ENCODE assay signal across 24 cellular contexts in the genomic region with DNA sequence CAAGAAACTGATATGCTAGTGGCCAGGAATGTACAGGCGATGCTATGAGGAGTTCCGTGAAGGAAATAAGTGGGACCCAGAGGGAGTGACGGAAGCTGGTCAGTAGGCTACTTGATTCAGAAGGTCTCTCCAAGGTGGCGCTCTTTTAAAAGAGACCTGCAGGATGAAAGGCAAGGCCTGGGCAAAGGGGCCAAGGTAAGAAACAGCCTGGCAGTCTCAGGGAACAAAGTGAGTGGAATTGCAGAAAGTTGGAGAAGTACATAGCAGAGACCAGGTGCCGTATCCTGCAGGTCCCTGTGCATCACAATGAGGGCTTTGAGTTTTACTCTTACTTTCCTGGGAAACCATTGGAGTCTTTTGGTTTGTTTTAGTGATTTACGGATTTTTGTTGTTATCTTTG.
DNase-seq lines count a peak whose midpoint lies in the region; ATAC-seq and TF ChIP-seq lines count a peak whose summit lies in the region.
"Had no signal": no experiment of that assay in that cellular context is flagged by ENCODE, and none has a peak within 500 bp of the region (broad histone marks: within the 10 kb centered on the region; RNA-seq: fewer than 3 reads in every experiment).

No MANE protein-coding gene starts in this region.

- H3K9me3 ChIP-seq in HEK293 (ENCODE audit: control insufficient read depth, insufficient read depth, low read depth, low read length) (no peaks in the 10 kb centered on the region), esophagus muscularis mucosa (no peaks in the 10 kb centered on the region)
- H3K9me3 ChIP-seq: BE2C had no signal

- H3K36me3 Mint-ChIP-seq in GM23338 (ENCODE audit: low read depth): peaks cover 14% of the 10 kb centered on the region; the same call in 2 of the 3 replicates
- H3K36me3 Mint-ChIP-seq: CD14-positive monocyte; CD4-positive, alpha-beta memory T cell had no signal

- TF ChIP-seq CTCF in GM23338 (conservative IDR thresholded peaks at IDR 0.05; ENCODE audit: low read depth in 2 of 2) (peak in 1 of 2 experiments; percentile 27; a peak in 2 of 4 replicates), HEK293 (tag by site-specific recombination; IDR thresholded peaks at IDR 0.05) (no peak), esophagus muscularis mucosa (IDR thresholded peaks at IDR 0.05) (no peak)

- CTCF ChIA-PET in HEK293 (lab: Yijun Ruan, JAX): no interaction called here

- ATAC-seq in GM23338 (no peak), GM19397 (IDR thresholded peaks at IDR 0.05; ENCODE audit: unreplicated experiment) (no peak)
- ATAC-seq: GM12878 had no signal

- WGBS in esophagus muscularis mucosa: 78% methylated on average over 6 of the region's 6 CpGs

- H3F3A ChIP-seq in GM23338 (replicated peaks; ENCODE audit: low read depth): no peaks in the 10 kb centered on the region

- no peak overlapping the region for H3K4me3 Mint-ChIP-seq in GM23338
- H3K4me3 Mint-ChIP-seq: CD14-positive monocyte; CD4-positive, alpha-beta memory T cell; CD8-positive, alpha-beta memory T cell had no signal

- H4K20me1 ChIP-seq in GM23338 (replicated peaks; ENCODE audit: insufficient read depth): no peaks in the 10 kb centered on the region
- H4K20me1 ChIP-seq: BLaER1 had no signal

- H3K4me2 ChIP-seq in GM23338: no peak overlapping the region
- H3K4me2 ChIP-seq: BLaER1 had no signal

- H3K4me1 ChIP-seq in GM23338 (ENCODE audit: insufficient read depth): no peaks in the 10 kb centered on the region
- no peaks in the 10 kb centered on the region for H3K4me1 ChIP-seq in HEK293 (ENCODE audit: control insufficient read depth, insufficient read depth, low read length)
- no peaks in the 10 kb centered on the region for H3K4me1 ChIP-seq in esophagus muscularis mucosa
- H3K4me1 ChIP-seq: BE2C had no signal

- H3K79me2 ChIP-seq in GM23338 (replicated peaks; ENCODE audit: insufficient read depth): no peaks in the 10 kb centered on the region

- H3K9me2 ChIP-seq in GM23338 (ENCODE audit: insufficient read depth): peaks cover 4% of the 10 kb centered on the region; the same call in 1 of the 2 replicates

- peaks cover 4% of the 10 kb centered on the region; the same call in 1 of the 3 replicates for H3K4me1 Mint-ChIP-seq in GM23338
- H3K4me1 Mint-ChIP-seq: CD14-positive monocyte had no signal

- no peaks in the 10 kb centered on the region for H3K36me3 ChIP-seq in GM23338 (ENCODE audit: insufficient read depth)
- no peaks in the 10 kb centered on the region for H3K36me3 ChIP-seq in HEK293 (ENCODE audit: control insufficient read depth in 2 of 2, insufficient read depth in 1 of 2, low read length in 2 of 2)
- H3K36me3 ChIP-seq in esophagus muscularis mucosa: no peaks in the 10 kb centered on the region
- H3K36me3 ChIP-seq: BE2C, BLaER1 had no signal

- TF ChIP-seq POLR2A in esophagus muscularis mucosa (IDR thresholded peaks at IDR 0.05; ENCODE audit: low read depth): no peak

- POLR2A ChIA-PET in HEK293 (lab: Yijun Ruan, JAX): no interaction called here

- no peak overlapping the region for H2AFZ ChIP-seq in GM23338

- TF ChIP-seq EP300 in esophagus muscularis mucosa (IDR thresholded peaks at IDR 0.05): no peak

- H3K27me3 ChIP-seq in GM23338 (ENCODE audit: insufficient read depth): no peaks in the 10 kb centered on the region
- peaks cover 0 to 13% (median 0%) of the 10 kb centered on the region in 4 donors for H3K27me3 ChIP-seq in esophagus muscularis mucosa
- H3K27me3 ChIP-seq: BE2C, BLaER1 had no signal

- H3K27ac ChIP-seq in GM23338 (ENCODE audit: low read depth): no peak overlapping the region
- H3K27ac ChIP-seq in HEK293 (ENCODE audit: extremely low read depth, low read depth, low read length): no peak overlapping the region
- no peak overlapping the region for H3K27ac ChIP-seq in esophagus muscularis mucosa (replicated peaks in 1 of 4)
- H3K27ac ChIP-seq: BLaER1 had no signal

- H3K27me3 Mint-ChIP-seq in GM23338 (ENCODE audit: insufficient read depth, low read depth, poor library complexity): peaks cover 1% of the 10 kb centered on the region
- H3K27me3 Mint-ChIP-seq: CD4-positive, alpha-beta memory T cell had no signal

- intact Hi-C loops in esophagus muscularis mucosa (cut with DNase I): no loop called here

- H3K9me3 Mint-ChIP-seq in GM23338: peaks cover 32% of the 10 kb centered on the region
- H3K9me3 Mint-ChIP-seq: CD8-positive, alpha-beta memory T cell had no signal

- DNase-seq in GM23338 (ENCODE audit: low spot score): peak; percentile 5
- DNase-seq in esophagus muscularis mucosa (ENCODE audit: extremely low spot score): peak; percentile 55
- DNase-seq in activated T-cell treated with anti-CD3 and anti-CD28 coated beads for 4 hours: no peak
- DNase-seq in stimulated activated CD4-positive, alpha-beta T cell treated with anti-CD3 and anti-CD28 coated beads, Interleukin-12 subunit alpha, Interleukin-12 subunit beta, amount 100 ng/mL, for 4 hours: no peak
- DNase-seq: 8988T; ACHN; BE2C; C1 segment of cervical spinal cord; CD4-positive, alpha-beta memory T cell; CD4-positive, CD25-positive, alpha-beta regulatory T cell; CD8-positive, alpha-beta memory T cell; COR-L47; DMS 273 treated with DMSO at 0.1 percent for 48 hours; DMS153; DMS53; DMS79; DND-41; EL; GDM1 had no signal

- H3K27ac Mint-ChIP-seq in GM23338: no peak overlapping the region
- H3K27ac Mint-ChIP-seq: CD4-positive, alpha-beta memory T cell; CD8-positive, alpha-beta memory T cell had no signal

- no peak overlapping the region for H3K4me3 ChIP-seq in GM23338
- H3K4me3 ChIP-seq in HEK293 (ENCODE audit: low read depth, low read length): no peak overlapping the region
- H3K4me3 ChIP-seq in esophagus muscularis mucosa: no peak overlapping the region
- H3K4me3 ChIP-seq: BLaER1, GM12878 had no signal

TF ChIP-seq in GM23338, 12 proteins besides CTCF, POLR2A, EP300 and RAD21 (continues in another document):
- TF ChIP-seq POLR2AphosphoS5 (IDR thresholded peaks at IDR 0.05; ENCODE audit: low read depth) (no peak), STAT1 (IDR thresholded peaks at IDR 0.05; ENCODE audit: unreplicated experiment) (no peak), EZH2phosphoT487 (IDR thresholded peaks at IDR 0.05; ENCODE audit: unreplicated experiment) (no peak), CREB1 (CRISPR knock-in tag; IDR thresholded peaks at IDR 0.05; ENCODE audit: low read depth) (no peak)
- TF ChIP-seq, protein P1, sequence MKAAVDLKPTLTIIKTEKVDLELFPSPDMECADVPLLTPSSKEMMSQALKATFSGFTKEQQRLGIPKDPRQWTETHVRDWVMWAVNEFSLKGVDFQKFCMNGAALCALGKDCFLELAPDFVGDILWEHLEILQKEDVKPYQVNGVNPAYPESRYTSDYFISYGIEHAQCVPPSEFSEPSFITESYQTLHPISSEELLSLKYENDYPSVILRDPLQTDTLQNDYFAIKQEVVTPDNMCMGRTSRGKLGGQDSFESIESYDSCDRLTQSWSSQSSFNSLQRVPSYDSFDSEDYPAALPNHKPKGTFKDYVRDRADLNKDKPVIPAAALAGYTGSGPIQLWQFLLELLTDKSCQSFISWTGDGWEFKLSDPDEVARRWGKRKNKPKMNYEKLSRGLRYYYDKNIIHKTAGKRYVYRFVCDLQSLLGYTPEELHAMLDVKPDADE (IDR thresholded peaks at IDR 0.05): no peak

TF ChIP-seq in HEK293, 187 proteins besides CTCF, POLR2A, EP300 and RAD21:
- TF ChIP-seq, protein P2, sequence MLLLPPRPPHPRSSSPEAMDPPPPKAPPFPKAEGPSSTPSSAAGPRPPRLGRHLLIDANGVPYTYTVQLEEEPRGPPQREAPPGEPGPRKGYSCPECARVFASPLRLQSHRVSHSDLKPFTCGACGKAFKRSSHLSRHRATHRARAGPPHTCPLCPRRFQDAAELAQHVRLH (tag by site-specific recombination; IDR thresholded peaks at IDR 0.05): no peak
- TF ChIP-seq ZNF140 (tag by site-specific recombination; IDR thresholded peaks at IDR 0.05): peak; percentile 58

Comparison
In these comparisons a context has a peak if more than half of its experiments do, and no peak if none do; other contexts are left out.
1. DNase-seq: peak in GM23338 (single experiment) and esophagus muscularis mucosa (single experiment); none in activated T-cell treated with anti-CD3 and anti-CD28 coated beads for 4 hours (single experiment) and stimulated activated CD4-positive, alpha-beta T cell treated with anti-CD3 and anti-CD28 coated beads, Interleukin-12 subunit alpha, Interleukin-12 subunit beta, amount 100 ng/mL, for 4 hours (single experiment).